Comparison of ENCODE assay signal across 8 cellular contexts in the genomic region with DNA sequence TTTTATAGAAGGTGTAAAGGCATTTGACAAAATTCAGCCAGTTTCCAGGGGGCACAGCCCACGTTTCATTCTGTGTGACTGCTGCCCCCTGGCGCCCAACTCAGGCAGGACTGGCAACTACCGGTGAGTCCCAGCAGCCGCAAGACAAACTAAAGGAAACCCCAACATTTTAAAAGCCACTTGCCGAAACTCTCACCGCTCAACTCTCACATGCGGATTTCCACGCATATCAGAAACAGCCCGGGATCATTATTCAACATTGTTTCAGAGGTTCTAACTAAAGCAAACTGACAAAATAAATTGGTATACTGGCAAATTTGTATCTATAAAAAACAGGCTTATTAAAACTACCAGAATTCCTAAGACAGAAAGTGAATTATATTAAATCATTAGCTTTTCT. TPM values are rescaled to one million over a fixed set of nuclear protein-coding genes. Genes with fewer than 3 reads are reported as not detected.
DNase-seq lines count a peak whose midpoint lies in the region; ATAC-seq, FAIRE-seq and TF ChIP-seq lines count a peak whose summit lies in the region.

No MANE protein-coding gene starts in this region.

- peak; percentile 61 to 73 for ATAC-seq in activated CD4-positive, CD25-positive, alpha-beta regulatory T cell treated with anti-CD3 and anti-CD28 coated beads, Interleukin-2, amount 50 U/mL, for 24 hours
- no peak for ATAC-seq in GM21423 (IDR thresholded peaks at IDR 0.05; ENCODE audit: unreplicated experiment)

- no peak overlapping the region for H3K4me3 ChIP-seq in cardiac fibroblast (replicated peaks in 1 of 2; ENCODE audit: low read depth in 2 of 2, low read length in 2 of 2)
- H3K4me3 ChIP-seq in keratinocyte (ENCODE audit: control insufficient read depth in 2 of 3, extremely low read depth in 1 of 3, insufficient read depth in 2 of 3, low read depth in 1 of 3, low read length in 3 of 3): no peak overlapping the region

- dilution Hi-C loops in keratinocyte (cut with MboI; ENCODE audit: extremely low pct_ligation_motif_present, low sequenced_read_pairs): no loop called here

- TF ChIP-seq CTCF in cardiac fibroblast (IDR thresholded peaks at IDR 0.05; ENCODE audit: low read depth, low read length) (peak; percentile 86), keratinocyte (optimal IDR thresholded peaks at IDR 0.05 in 1 of 3, IDR thresholded peaks at IDR 0.05 in 1 of 3, conservative IDR thresholded peaks at IDR 0.05 in 1 of 3; ENCODE audit: extremely low read depth in 1 of 3, insufficient read depth in 2 of 3, low read length in 3 of 3) (peak; percentile 80 to 88 (median 81))

- no peak overlapping the region for H2AFZ ChIP-seq in keratinocyte (ENCODE audit: control insufficient read depth, low read length)

- DNase-seq in NCI-H510A treated with DMSO at 0.1 percent for 48 hours (lab: John Stamatoyannopoulos, UW): peak; percentile 3
- no peak for DNase-seq in NCI-H510A (lab: John Stamatoyannopoulos, UW)
- DNase-seq in NCI-H2171 (lab: John Stamatoyannopoulos, UW): peak; percentile 53
- DNase-seq in cardiac fibroblast (ENCODE audit: low read depth in 2 of 2): peak; percentile 74 to 75
- DNase-seq in keratinocyte (ENCODE audit: low read depth, low spot score): no peak
- DNase-seq in stimulated activated CD4-positive, alpha-beta T cell treated with anti-CD3 and anti-CD28 coated beads, Interleukin-1b, Interleukin-23, amount 100 ng/mL, for 4 hours (ENCODE audit: low read depth in 2 of 2): peak; percentile 84

- FAIRE-seq in keratinocyte (lab: Jason Lieb, UNC): peak; percentile 20

- H3K4me2 ChIP-seq in keratinocyte (ENCODE audit: control insufficient read depth, extremely low read depth, insufficient read depth, low read depth, low read length): peak overlapping the region; percentile 66

- no peak overlapping the region for H3K27ac ChIP-seq in keratinocyte (ENCODE audit: control insufficient read depth, insufficient read depth, low read length)

- H3K9me1 ChIP-seq in keratinocyte (ENCODE audit: control insufficient read depth, extremely low read depth, insufficient read depth, low read length): no peaks in the 10 kb centered on the region

- H4K20me1 ChIP-seq in keratinocyte (ENCODE audit: control insufficient read depth, extremely low read depth, insufficient read depth, low read length): no peaks in the 10 kb centered on the region

- H3K4me1 ChIP-seq in keratinocyte (ENCODE audit: control insufficient read depth, extremely low read depth, insufficient read depth, low read length): peaks cover 4% of the 10 kb centered on the region

- no peaks in the 10 kb centered on the region for H3K79me2 ChIP-seq in keratinocyte (ENCODE audit: control insufficient read depth, insufficient read depth, low read length)

- H3K27me3 ChIP-seq in keratinocyte (ENCODE audit: control insufficient read depth, extremely low read depth, insufficient read depth, low read length): no peaks in the 10 kb centered on the region

- H3K36me3 ChIP-seq in keratinocyte (ENCODE audit: control insufficient read depth in 2 of 2, extremely low read depth in 1 of 2, insufficient read depth in 2 of 2, low read length in 2 of 2): peaks cover 0 to 5% of the 10 kb centered on the region in 2 experiments

- no peak overlapping the region for H3K9ac ChIP-seq in keratinocyte (ENCODE audit: control insufficient read depth, extremely low read depth, insufficient read depth, low read length)

- H3K9me3 ChIP-seq in keratinocyte (ENCODE audit: control insufficient read depth, low read depth, low read length): no peaks in the 10 kb centered on the region

RNA-seq across cellular contexts. Expression of gene MORC2, which starts 48.2 kb away (rescaled TPM):
- 7.9 to 14.1 TPM (median 12.5 TPM) in 3 replicates for polyA plus RNA-seq in keratinocyte
- polyA plus RNA-seq in keratinocyte (2011; ENCODE audit: low read depth): 36.1 TPM
- polyA plus RNA-seq in keratinocyte (2011; cell fraction: cytosol; rRNA removed): 11.3 and 12.8 TPM in 2 replicates
- polyA plus RNA-seq in keratinocyte (2011; cell fraction: nucleus; rRNA removed): 40.4 and 51.6 TPM in 2 replicates
- 17.1 and 21.7 TPM in 2 replicates for polyA plus RNA-seq in keratinocyte (2012; ENCODE audit: low replicate concordance)
- polyA minus RNA-seq in keratinocyte: 17.8 to 46.7 TPM (median 27.0 TPM) in 3 replicates
- polyA minus RNA-seq in keratinocyte (2011; cell fraction: cytosol; rRNA and poly(A)+ RNA removed): 13.2 TPM
- polyA minus RNA-seq in keratinocyte (2011; cell fraction: nucleus; rRNA and poly(A)+ RNA removed): 21.7 and 53.1 TPM in 2 replicates

RNA-seq across cellular contexts. Expression of gene TUG1, which starts 48.7 kb away (rescaled TPM):
- polyA plus RNA-seq in keratinocyte: 47.7 to 84.0 TPM (median 77.1 TPM) in 3 replicates
- polyA plus RNA-seq in keratinocyte (2011; ENCODE audit: low read depth): 33.4 TPM
- 20.5 and 47.1 TPM in 2 replicates for polyA plus RNA-seq in keratinocyte (2011; cell fraction: cytosol; rRNA removed)
- polyA plus RNA-seq in keratinocyte (2011; cell fraction: nucleus; rRNA removed): 199 and 239 TPM in 2 replicates
- 26.8 and 35.8 TPM in 2 replicates for polyA plus RNA-seq in keratinocyte (2012; ENCODE audit: low replicate concordance)
- polyA minus RNA-seq in keratinocyte: 36.8 to 68.2 TPM (median 46.4 TPM) in 3 replicates
- 14.0 TPM for polyA minus RNA-seq in keratinocyte (2011; cell fraction: cytosol; rRNA and poly(A)+ RNA removed)
- 47.9 and 95.3 TPM in 2 replicates for polyA minus RNA-seq in keratinocyte (2011; cell fraction: nucleus; rRNA and poly(A)+ RNA removed)

Comparison
In these comparisons a context has a peak if more than half of its experiments do, and no peak if none do; other contexts are left out.
1. DNase-seq: peak in NCI-H510A treated with DMSO at 0.1 percent for 48 hours (single experiment), NCI-H2171 (single experiment), cardiac fibroblast (2 of 2) and stimulated activated CD4-positive, alpha-beta T cell treated with anti-CD3 and anti-CD28 coated beads, Interleukin-1b, Interleukin-23, amount 100 ng/mL, for 4 hours (2 of 2); none in NCI-H510A (single experiment) and keratinocyte (single experiment).